In genomic region chr9:77912895-77913693, GRCh38 we compare ENCODE assay signal across 1 cellular context.
TF ChIP-seq lines count a peak whose summit lies in the region.

No MANE protein-coding gene starts in this region.

TF ChIP-seq in IMR-90, 13 proteins besides CTCF, POLR2A, EP300 and RAD21 (continued from another document):
- TF ChIP-seq RFX5 (IDR thresholded peaks at IDR 0.05; ENCODE audit: low read depth, low read length): no peak
